Comparison of ENCODE assay signal across 1 cellular context in genomic region chr7:47836513-47837202, GRCh38.
TF ChIP-seq lines count a peak whose summit lies in the region.

No MANE protein-coding gene starts in this region.

TF ChIP-seq in IMR-90, 13 proteins besides CTCF, POLR2A, EP300 and RAD21 (continued from another document):
- TF ChIP-seq, protein P1, sequence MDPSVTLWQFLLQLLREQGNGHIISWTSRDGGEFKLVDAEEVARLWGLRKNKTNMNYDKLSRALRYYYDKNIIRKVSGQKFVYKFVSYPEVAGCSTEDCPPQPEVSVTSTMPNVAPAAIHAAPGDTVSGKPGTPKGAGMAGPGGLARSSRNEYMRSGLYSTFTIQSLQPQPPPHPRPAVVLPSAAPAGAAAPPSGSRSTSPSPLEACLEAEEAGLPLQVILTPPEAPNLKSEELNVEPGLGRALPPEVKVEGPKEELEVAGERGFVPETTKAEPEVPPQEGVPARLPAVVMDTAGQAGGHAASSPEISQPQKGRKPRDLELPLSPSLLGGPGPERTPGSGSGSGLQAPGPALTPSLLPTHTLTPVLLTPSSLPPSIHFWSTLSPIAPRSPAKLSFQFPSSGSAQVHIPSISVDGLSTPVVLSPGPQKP (IDR thresholded peaks at IDR 0.05; ENCODE audit: borderline replicate concordance, low read depth, low read length), result no peak
- TF ChIP-seq CEBPB (IDR thresholded peaks at IDR 0.05; ENCODE audit: low read depth, low read length), result no peak
- TF ChIP-seq, protein P2, sequence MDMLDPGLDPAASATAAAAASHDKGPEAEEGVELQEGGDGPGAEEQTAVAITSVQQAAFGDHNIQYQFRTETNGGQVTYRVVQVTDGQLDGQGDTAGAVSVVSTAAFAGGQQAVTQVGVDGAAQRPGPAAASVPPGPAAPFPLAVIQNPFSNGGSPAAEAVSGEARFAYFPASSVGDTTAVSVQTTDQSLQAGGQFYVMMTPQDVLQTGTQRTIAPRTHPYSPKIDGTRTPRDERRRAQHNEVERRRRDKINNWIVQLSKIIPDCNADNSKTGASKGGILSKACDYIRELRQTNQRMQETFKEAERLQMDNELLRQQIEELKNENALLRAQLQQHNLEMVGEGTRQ (IDR thresholded peaks at IDR 0.05; ENCODE audit: low read depth, low read length), result no peak
- TF ChIP-seq NFE2L2 (IDR thresholded peaks at IDR 0.05; ENCODE audit: low read depth, low read length), result no peak
- TF ChIP-seq MAFK (IDR thresholded peaks at IDR 0.05; ENCODE audit: low read depth, low read length), result no peak
- no peak for TF ChIP-seq RFX5 (IDR thresholded peaks at IDR 0.05; ENCODE audit: low read depth, low read length)
- no peak for TF ChIP-seq CHD1 (IDR thresholded peaks at IDR 0.05; ENCODE audit: low read depth, low read length)
- no peak for TF ChIP-seq SMC3 (IDR thresholded peaks at IDR 0.05; ENCODE audit: low read depth, low read length)
- TF ChIP-seq FOS (IDR thresholded peaks at IDR 0.05; ENCODE audit: low read depth, low read length), result no peak
- no peak for TF ChIP-seq MXI1 (IDR thresholded peaks at IDR 0.05; ENCODE audit: borderline replicate concordance, low read depth, low read length)
- TF ChIP-seq RCOR1 (IDR thresholded peaks at IDR 0.05; ENCODE audit: insufficient replicate concordance, low read length), result no peak
- no peak for TF ChIP-seq MAZ (IDR thresholded peaks at IDR 0.05; ENCODE audit: borderline replicate concordance, low read depth, low read length)
TF ChIP-seq in IMR-90: peak in this region for 0.
